ENCODE assay signal across 15 cellular contexts in genomic region chr19:35945121-35945792, GRCh38. TPM values are rescaled to one million over a fixed set of nuclear protein-coding genes. Genes with fewer than 3 reads are reported as not detected.
"Had no signal": no experiment of that assay in that cellular context is flagged by ENCODE, and none has a peak within 500 bp of the region (broad histone marks: within the 10 kb centered on the region; RNA-seq: fewer than 3 reads in every experiment).

No MANE protein-coding gene starts in this region.

- H3K27ac ChIP-seq: hepatocyte, left lung, pancreas, sigmoid colon, thoracic aorta had no signal

- H3K4me3 Mint-ChIP-seq: activated CD4-positive, alpha-beta memory T cell treated with anti-CD3 and anti-CD28 coated beads, Interleukin-2, amount 10 ng/mL, durations not matched to agents 7 days and 5 days; nephron progenitor cell had no signal

- H3K27ac Mint-ChIP-seq: activated CD4-positive, alpha-beta memory T cell treated with anti-CD3 and anti-CD28 coated beads, Interleukin-2, amount 10 ng/mL, durations not matched to agents 7 days and 5 days had no signal

- H3K9me3 ChIP-seq: left lung, pancreas, sigmoid colon, thoracic aorta had no signal

- H3K4me3 ChIP-seq: hepatocyte, left lung, pancreas, sigmoid colon, thoracic aorta had no signal

- H3K4me1 ChIP-seq: left lung, pancreas, sigmoid colon had no signal

- ATAC-seq: left lung, pancreas had no signal

- H3K9me3 Mint-ChIP-seq: activated CD4-positive, alpha-beta memory T cell treated with anti-CD3 and anti-CD28 coated beads, Interleukin-2, amount 10 ng/mL, durations not matched to agents 7 days and 5 days; nephron progenitor cell had no signal

- DNase-seq: activated CD4-positive, alpha-beta memory T cell treated with anti-CD3 and anti-CD28 coated beads, Interleukin-2, amount 10 ng/mL, durations not matched to agents 7 days and 5 days; activated CD4-positive, alpha-beta T cell treated with anti-CD3 and anti-CD28 coated beads for 4 hours; activated CD8-positive, alpha-beta memory T cell treated with anti-CD3 and anti-CD28 coated beads, Interleukin-2, amount 50 U/mL, for 4 hours; activated naive CD4-positive, alpha-beta T cell treated with Interleukin-2 at 50 U/mL for 16 hours; nephron progenitor cell; pancreas; sigmoid colon; stimulated activated CD4-positive, alpha-beta T cell treated with anti-CD3 and anti-CD28 coated beads, Interleukin-1b, Interleukin-23, amount 100 ng/mL, for 48 hours; T-helper 2 cell had no signal

- H3K27me3 ChIP-seq: hepatocyte, left lung, pancreas, sigmoid colon had no signal

- FAIRE-seq: astrocyte, bronchial epithelial cell, keratinocyte, pancreas had no signal

- H2AFZ ChIP-seq: hepatocyte had no signal

- H3K79me2 ChIP-seq: hepatocyte had no signal

- H3K4me2 ChIP-seq: hepatocyte had no signal

- H3K27me3 Mint-ChIP-seq: activated CD4-positive, alpha-beta memory T cell treated with anti-CD3 and anti-CD28 coated beads, Interleukin-2, amount 10 ng/mL, durations not matched to agents 7 days and 5 days had no signal

RNA-seq across cellular contexts. Expression of gene TYROBP, which starts 37.2 kb away (rescaled TPM):
- total RNA-seq: astrocyte, bronchial epithelial cell had no signal
- polyA plus RNA-seq: keratinocyte had no signal
